In genomic region chr12:10170199-10170598, GRCh38 we compare ENCODE assay signal across 20 cellular contexts. TPM values are rescaled to one million over a fixed set of nuclear protein-coding genes. Genes with fewer than 3 reads are reported as not detected.
DNase-seq lines count a peak whose midpoint lies in the region; ATAC-seq and TF ChIP-seq lines count a peak whose summit lies in the region.
"Had no signal": no experiment of that assay in that cellular context is flagged by ENCODE, and none has a peak within 500 bp of the region (broad histone marks: within the 10 kb centered on the region; RNA-seq: fewer than 3 reads in every experiment).

No MANE protein-coding gene starts in this region.

- H3K9ac ChIP-seq in mammary epithelial cell (ENCODE audit: insufficient read depth, low read length): no peak overlapping the region
- no peak overlapping the region for H3K9ac ChIP-seq in H9 (ENCODE audit: extremely low read depth, insufficient read length, low read length)

- H3K4me3 ChIP-seq in mammary epithelial cell (replicated peaks in 1 of 3; ENCODE audit: insufficient read depth in 1 of 3, low read depth in 2 of 3, low read length in 3 of 3): no peak overlapping the region
- H3K4me3 ChIP-seq: pancreas, SK-N-MC had no signal

- peaks cover 10% of the 10 kb centered on the region for H3K4me1 ChIP-seq in mammary epithelial cell (ENCODE audit: insufficient read depth, low read length)
- H3K4me1 ChIP-seq in H9 (ENCODE audit: insufficient read depth, low read length): no peaks in the 10 kb centered on the region
- H3K4me1 ChIP-seq: BE2C, pancreas had no signal

- no peak overlapping the region for H3K18ac ChIP-seq in H9 (ENCODE audit: insufficient read length, low read depth, low read length)

- DNase-seq in NOMO-1 (lab: John Stamatoyannopoulos, UW; ENCODE audit: unreplicated experiment in 2 of 2): peak; percentile 67 to 72
- DNase-seq in mammary epithelial cell: peak; percentile 63
- peak; percentile 72 for DNase-seq in renal cortical epithelial cell (ENCODE audit: low read depth)
- DNase-seq in H9: no peak
- no peak for DNase-seq in stimulated activated naive B cell treated with anti-CD40 and anti-IgM and Interleukin-4, amounts not matched to agents 10 μg/mL and 1 μg/mL and 100 μg/mL, for 72 hours
- DNase-seq: activated CD4-positive, alpha-beta T cell treated with anti-CD3 and anti-CD28 coated beads, Interleukin-2, amount 50 U/mL, for 1 hour; activated naive CD4-positive, alpha-beta T cell treated with Interleukin-2 at 50 U/mL for 16 hours; BE2C; Kasumi-1; naive B cell; NCI-H146; NCI-H2227 treated with DMSO at 0.1 percent for 48 hours; pancreas; stimulated activated CD4-positive, alpha-beta T cell treated with anti-CD3 and anti-CD28 coated beads, Interleukin-4, amount 100 ng/mL, for 1 hour had no signal

- no peak overlapping the region for H3K4me3 Mint-ChIP-seq in H9
- H3K4me3 Mint-ChIP-seq in stimulated activated naive B cell treated with anti-CD40 and anti-IgM and Interleukin-4, amounts not matched to agents 10 μg/mL and 1 μg/mL and 100 μg/mL, for 72 hours: no peak overlapping the region
- H3K4me3 Mint-ChIP-seq: naive B cell had no signal

- BruUV-seq in mammary epithelial cell (replicated peaks; lab: Mats Ljungman, UMichigan): no TSS peak

- no peaks in the 10 kb centered on the region for H3K27me3 Mint-ChIP-seq in H9 (ENCODE audit: low read depth)
- peaks cover 12 to 26% of the 10 kb centered on the region in 2 donors for H3K27me3 Mint-ChIP-seq in stimulated activated naive B cell treated with anti-CD40 and anti-IgM and Interleukin-4, amounts not matched to agents 10 μg/mL and 1 μg/mL and 100 μg/mL, for 72 hours

- peak; percentile 79 for ATAC-seq in GM18861 (IDR thresholded peaks at IDR 0.05; ENCODE audit: unreplicated experiment)
- ATAC-seq in HG03097 (IDR thresholded peaks at IDR 0.05; ENCODE audit: low FRiP score, unreplicated experiment): no peak
- no peak for ATAC-seq in stimulated activated naive B cell treated with anti-CD40 and anti-IgM and Interleukin-4, amounts not matched to agents 10 μg/mL and 1 μg/mL and 100 μg/mL, for 72 hours (replicated peaks)
- ATAC-seq: pancreas had no signal

- no peaks in the 10 kb centered on the region for H3K23me2 ChIP-seq in H9 (ENCODE audit: insufficient read length, low read depth, low read length, poor library complexity, severe bottlenecking)

- H2BK5ac ChIP-seq in H9 (ENCODE audit: insufficient read length, low read length): no peak overlapping the region

- 20% methylated on average over 2 of the region's 5 CpGs for WGBS in mammary epithelial cell (ENCODE audit: low coverage, missing lambda C conversion rate)
- no CpG with 5 or more reads among the region's 5 CpGs for WGBS in H9 (ENCODE audit: extremely low coverage, insufficient read length, low lambda C conversion rate)

- no peaks in the 10 kb centered on the region for H3K79me1 ChIP-seq in H9 (ENCODE audit: insufficient read depth, low read depth, low read length, poor library complexity, severe bottlenecking)

- CTCF ChIA-PET in mammary epithelial cell (lab: Charles Lee; ENCODE audit: low non-redundant PET): interaction anchor here (1.0 kb wide), 1 partner anchor 19 kb away, joined by 3 read pairs; no protein-coding TSS in a partner anchor

- no peak overlapping the region for H3K23ac ChIP-seq in H9 (ENCODE audit: insufficient read length, low read depth, low read length)

- H3K56ac ChIP-seq in H9 (ENCODE audit: insufficient read length, low read depth, low read length): no peak overlapping the region

- H3K36me3 ChIP-seq in mammary epithelial cell (ENCODE audit: insufficient read depth, low read length): no peaks in the 10 kb centered on the region
- H3K36me3 ChIP-seq: BE2C, pancreas had no signal

- H2AFZ ChIP-seq in mammary epithelial cell (ENCODE audit: low read depth, low read length) (no peak overlapping the region), H9 (ENCODE audit: low read length) (no peak overlapping the region)

- TF ChIP-seq CTCF in mammary epithelial cell (conservative IDR thresholded peaks at IDR 0.05 in 1 of 2, IDR thresholded peaks at IDR 0.05 in 1 of 2; ENCODE audit: extremely low read depth in 1 of 2, insufficient read depth in 1 of 2, low read depth in 1 of 2, low read length in 2 of 2) (no peak), H9 (conservative IDR thresholded peaks at IDR 0.05) (no peak)

- no peaks in the 10 kb centered on the region for H3K9me3 Mint-ChIP-seq in H9
- no peaks in the 10 kb centered on the region for H3K9me3 Mint-ChIP-seq in stimulated activated naive B cell treated with anti-CD40 and anti-IgM and Interleukin-4, amounts not matched to agents 10 μg/mL and 1 μg/mL and 100 μg/mL, for 72 hours
- H3K9me3 Mint-ChIP-seq: naive B cell had no signal

- H3K9me3 ChIP-seq in mammary epithelial cell (replicated peaks; ENCODE audit: insufficient read depth, low read length) (no peaks in the 10 kb centered on the region), H9 (ENCODE audit: control insufficient read depth, low read depth, low read length) (no peaks in the 10 kb centered on the region)
- H3K9me3 ChIP-seq: BE2C, pancreas had no signal

- no peak overlapping the region for H4K5ac ChIP-seq in H9 (ENCODE audit: insufficient read length, low read depth, low read length)

- no peaks in the 10 kb centered on the region for H3K27me3 ChIP-seq in mammary epithelial cell (ENCODE audit: insufficient read depth, low read length)
- H3K27me3 ChIP-seq in H9 (ENCODE audit: insufficient read depth, low read length): no peaks in the 10 kb centered on the region
- H3K27me3 ChIP-seq: pancreas had no signal

- no peak overlapping the region for H2AK5ac ChIP-seq in H9 (ENCODE audit: insufficient read length, low read length)

- H3K4me1 Mint-ChIP-seq in H9: no peaks in the 10 kb centered on the region
- peaks cover 0 to 1% of the 10 kb centered on the region in 2 donors for H3K4me1 Mint-ChIP-seq in stimulated activated naive B cell treated with anti-CD40 and anti-IgM and Interleukin-4, amounts not matched to agents 10 μg/mL and 1 μg/mL and 100 μg/mL, for 72 hours
- H3K4me1 Mint-ChIP-seq: naive B cell had no signal

- dilution Hi-C loops in mammary epithelial cell (cut with HindIII; ENCODE audit: low sequenced_read_pairs): no loop called here

- H2BK12ac ChIP-seq in H9 (ENCODE audit: insufficient read length, low read depth, low read length): no peak overlapping the region

- H3K27ac Mint-ChIP-seq in H9: no peak overlapping the region
- H3K27ac Mint-ChIP-seq in stimulated activated naive B cell treated with anti-CD40 and anti-IgM and Interleukin-4, amounts not matched to agents 10 μg/mL and 1 μg/mL and 100 μg/mL, for 72 hours: no peak overlapping the region

- no peak overlapping the region for H4K91ac ChIP-seq in H9 (ENCODE audit: insufficient read length, low read depth, low read length)

- H3K14ac ChIP-seq in H9 (ENCODE audit: insufficient read depth, low read length): no peak overlapping the region

- H4K20me1 ChIP-seq in mammary epithelial cell (ENCODE audit: insufficient read depth, low read length) (no peaks in the 10 kb centered on the region), H9 (ENCODE audit: control insufficient read depth, insufficient read depth, insufficient read length) (no peaks in the 10 kb centered on the region)

- no peaks in the 10 kb centered on the region; a peak in 1 of 7 replicates for H3K36me3 Mint-ChIP-seq in H9 (ENCODE audit: insufficient read depth in 1 of 3, low read depth in 3 of 3)
- no peaks in the 10 kb centered on the region for H3K36me3 Mint-ChIP-seq in stimulated activated naive B cell treated with anti-CD40 and anti-IgM and Interleukin-4, amounts not matched to agents 10 μg/mL and 1 μg/mL and 100 μg/mL, for 72 hours
- H3K36me3 Mint-ChIP-seq: naive B cell had no signal

- intact Hi-C loops in mammary epithelial cell (cut with micrococcal nuclease): no loop called here

- H4K8ac ChIP-seq in H9 (replicated peaks; ENCODE audit: insufficient read length, low read depth, low read length): no peak overlapping the region

- H2BK120ac ChIP-seq in H9 (ENCODE audit: low read depth, low read length, poor library complexity, severe bottlenecking): no peak overlapping the region

- H3K27ac ChIP-seq in mammary epithelial cell (ENCODE audit: insufficient read depth, low read depth, low read length) (no peak overlapping the region), H9 (ENCODE audit: insufficient read length, low read depth, low read length) (no peak overlapping the region)
- H3K27ac ChIP-seq: SK-N-MC had no signal

- no peaks in the 10 kb centered on the region for H3K79me2 ChIP-seq in mammary epithelial cell (ENCODE audit: insufficient read depth, low read length)
- H3K79me2 ChIP-seq in H9 (ENCODE audit: insufficient read depth, low read length): no peaks in the 10 kb centered on the region

- no peak overlapping the region for H2BK20ac ChIP-seq in H9 (ENCODE audit: low read depth, low read length, poor library complexity, severe bottlenecking)

- H3K4ac ChIP-seq in H9 (ENCODE audit: low read depth, low read length): no peak overlapping the region

- no peak overlapping the region for H2BK15ac ChIP-seq in H9 (ENCODE audit: low read depth, low read length)

- H3T11ph ChIP-seq in H9 (ENCODE audit: low read length): no peak overlapping the region

- no peak overlapping the region for H3K4me2 ChIP-seq in mammary epithelial cell (ENCODE audit: insufficient read depth, low read depth, low read length)
- H3K4me2 ChIP-seq in H9 (ENCODE audit: insufficient read depth, insufficient read length, low read length): no peak overlapping the region

- in situ Hi-C loops in mammary epithelial cell (cut with MboI; ENCODE audit: low sequenced_read_pairs in 2 of 2): no loop called here

RNA-seq across cellular contexts. Expression of gene OLR1, which starts 1.7 kb away (rescaled TPM):
- total RNA-seq in mammary epithelial cell (under 1 TPM in 1 of 2 donors, not detected in 1; 0.17 TPM), renal cortical epithelial cell (0.87 and 0.89 TPM in 2 replicates), H9 (2021) (not detected in 2 replicates)
- 0.10 TPM for polyA plus RNA-seq in mammary epithelial cell
- not detected for polyA minus RNA-seq in mammary epithelial cell
- total RNA-seq: epithelial cell of proximal tubule, lower leg skin, skeletal muscle tissue had no signal

RNA-seq across cellular contexts. Expression of gene TMEM52B, which starts 8.6 kb away (rescaled TPM):
- total RNA-seq in mammary epithelial cell (not detected), renal cortical epithelial cell (2.3 and 6.9 TPM in 2 replicates), H9 (2021) (not detected in 2 replicates)
- polyA plus RNA-seq in mammary epithelial cell: not detected
- polyA minus RNA-seq in mammary epithelial cell: not detected
- total RNA-seq: epithelial cell of proximal tubule, lower leg skin had no signal

RNA-seq across cellular contexts. Expression of gene CLEC7A, which starts 40.2 kb away (rescaled TPM):
- total RNA-seq in mammary epithelial cell (not detected), renal cortical epithelial cell (0.05 TPM in 1 of 2 replicates, not detected in the other), H9 (2021) (not detected in 2 replicates)
- polyA plus RNA-seq in mammary epithelial cell: 0.02 TPM
- not detected for polyA minus RNA-seq in mammary epithelial cell
- total RNA-seq: epithelial cell of proximal tubule had no signal

RNA-seq across cellular contexts. Expression of gene GABARAPL1, which starts 42.5 kb away (rescaled TPM):
- total RNA-seq in mammary epithelial cell (10 to 100 TPM; 18.6 to 55.0 TPM), renal cortical epithelial cell (75.2 and 256 TPM in 2 replicates), H9 (2021) (53.4 and 55.6 TPM in 2 replicates)
- 10.1 TPM for polyA plus RNA-seq in mammary epithelial cell
- 0.88 TPM for polyA minus RNA-seq in mammary epithelial cell

Comparison
In these comparisons a context has a peak if more than half of its experiments do, and no peak if none do; other contexts are left out.
1. DNase-seq: peak in NOMO-1 (2 of 2), mammary epithelial cell (single experiment) and renal cortical epithelial cell (single experiment); none in H9 (single experiment) and stimulated activated naive B cell treated with anti-CD40 and anti-IgM and Interleukin-4, amounts not matched to agents 10 μg/mL and 1 μg/mL and 100 μg/mL, for 72 hours (single experiment).